Comparison of ENCODE assay signal across 8 cellular contexts in the genomic region with DNA sequence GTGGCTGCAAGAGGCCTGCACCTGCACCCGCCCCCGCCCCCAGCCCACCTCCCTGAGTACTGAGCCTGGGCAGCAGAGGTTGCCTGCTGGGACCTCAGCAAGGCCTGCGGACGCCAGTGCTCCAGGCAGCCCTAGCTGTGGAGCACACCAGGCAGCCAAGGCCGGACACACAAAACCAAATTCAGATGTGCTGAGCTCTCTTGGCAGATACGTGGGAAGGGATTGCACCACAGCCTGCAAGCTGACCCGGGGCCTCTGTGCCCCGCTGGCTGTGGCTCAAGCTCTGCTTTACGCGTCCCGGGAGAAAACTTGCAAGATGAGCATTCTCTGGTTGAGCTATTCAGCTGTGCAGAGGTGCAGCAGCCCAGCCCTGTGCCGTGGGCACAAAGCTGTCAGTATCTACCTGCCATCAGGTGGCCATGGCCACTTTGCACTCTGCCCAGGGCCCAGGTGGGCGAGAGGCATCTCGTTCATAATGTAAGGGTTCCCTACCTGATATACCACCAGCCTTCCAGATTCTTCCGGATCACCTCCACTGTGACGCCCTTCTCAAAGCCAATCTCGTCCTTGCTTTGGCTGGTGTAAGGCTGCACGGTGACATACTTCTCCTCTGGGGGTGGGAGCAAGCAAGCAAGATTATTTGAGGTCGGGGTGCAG.
DNase-seq lines count a peak whose midpoint lies in the region; ATAC-seq and TF ChIP-seq lines count a peak whose summit lies in the region.

No MANE protein-coding gene starts in this region.

- H3K27ac Mint-ChIP-seq in activated T-helper 1 cell treated with anti-CD3 and anti-CD28 coated beads, Interleukin-12 subunit alpha, Interleukin-12 subunit beta, Interleukin-2, Interleukin-4 antibody, amounts not matched to agents 30 ng/mL and 10 ng/mL and 1 ng/mL, durations not matched to agents 14 hours and 24 hours and 36 hours: no peak overlapping the region

- H3K36me3 ChIP-seq in esophagus (ENCODE audit: control insufficient read depth in 2 of 2, insufficient read depth in 2 of 2, low read length in 1 of 2) (peaks cover 9 to 62% of the 10 kb centered on the region in 2 donors), lung (ENCODE audit: control insufficient read depth in 2 of 2, insufficient read depth in 2 of 2, low read length in 2 of 2) (peaks cover 0 to 54% of the 10 kb centered on the region in 2 donors), tibial nerve (peaks cover 0 to 52% (median 0%) of the 10 kb centered on the region in 3 donors)

- peaks cover 4% of the 10 kb centered on the region for H3K4me1 Mint-ChIP-seq in activated T-helper 1 cell treated with anti-CD3 and anti-CD28 coated beads, Interleukin-12 subunit alpha, Interleukin-12 subunit beta, Interleukin-2, Interleukin-4 antibody, amounts not matched to agents 30 ng/mL and 10 ng/mL and 1 ng/mL, durations not matched to agents 14 hours and 24 hours and 36 hours (ENCODE audit: low read depth)

- H3K9me3 Mint-ChIP-seq in activated T-helper 1 cell treated with anti-CD3 and anti-CD28 coated beads, Interleukin-12 subunit alpha, Interleukin-12 subunit beta, Interleukin-2, Interleukin-4 antibody, amounts not matched to agents 30 ng/mL and 10 ng/mL and 1 ng/mL, durations not matched to agents 14 hours and 24 hours and 36 hours: no peaks in the 10 kb centered on the region

- TF ChIP-seq CTCF in lung (IDR thresholded peaks at IDR 0.05; ENCODE audit: control extremely low read depth, extremely low read depth): no peak
- no peak for TF ChIP-seq CTCF in tibial nerve (IDR thresholded peaks at IDR 0.05)

- DNase-seq in HCEC 1CT (peak; percentile 10), lung (ENCODE audit: low spot score) (peak; percentile 63), tibial nerve (ENCODE audit: low spot score in 2 of 2) (peak; percentile 74 to 76), NCI-H82 treated with DMSO at 0.1 percent for 48 hours (lab: John Stamatoyannopoulos, UW; ENCODE audit: unreplicated experiment) (no peak), DMS 273 treated with DMSO at 0.1 percent for 48 hours (lab: John Stamatoyannopoulos, UW) (no peak)
- no peak for DNase-seq in activated T-helper 1 cell treated with anti-CD3 and anti-CD28 coated beads, Interleukin-12 subunit alpha, Interleukin-12 subunit beta, Interleukin-2, Interleukin-4 antibody, amounts not matched to agents 30 ng/mL and 10 ng/mL and 1 ng/mL, durations not matched to agents 14 hours and 24 hours and 36 hours (ENCODE audit: low spot score)

- peaks cover 8% of the 10 kb centered on the region for H3K36me3 Mint-ChIP-seq in activated T-helper 1 cell treated with anti-CD3 and anti-CD28 coated beads, Interleukin-12 subunit alpha, Interleukin-12 subunit beta, Interleukin-2, Interleukin-4 antibody, amounts not matched to agents 30 ng/mL and 10 ng/mL and 1 ng/mL, durations not matched to agents 14 hours and 24 hours and 36 hours (ENCODE audit: low read depth)

- no peak overlapping the region for H3K4me3 Mint-ChIP-seq in activated T-helper 1 cell treated with anti-CD3 and anti-CD28 coated beads, Interleukin-12 subunit alpha, Interleukin-12 subunit beta, Interleukin-2, Interleukin-4 antibody, amounts not matched to agents 30 ng/mL and 10 ng/mL and 1 ng/mL, durations not matched to agents 14 hours and 24 hours and 36 hours

- intact Hi-C loops in activated T-helper 1 cell treated with anti-CD3 and anti-CD28 coated beads, Interleukin-12 subunit alpha, Interleukin-12 subunit beta, Interleukin-2, Interleukin-4 antibody, amounts not matched to agents 30 ng/mL and 10 ng/mL and 1 ng/mL, durations not matched to agents 14 hours and 24 hours and 36 hours (cut with micrococcal nuclease): no loop called here

- TF ChIP-seq EP300 in tibial nerve (IDR thresholded peaks at IDR 0.05): peak in 1 of 2 donors; percentile 86

- ATAC-seq in lung (ENCODE audit: insufficient read depth, low FRiP score): no peak
- ATAC-seq in HG02938 (IDR thresholded peaks at IDR 0.05; ENCODE audit: unreplicated experiment): no peak

- H3K9me3 ChIP-seq in esophagus (ENCODE audit: control insufficient read depth in 2 of 2, insufficient read depth in 1 of 2, low read depth in 1 of 2, low read length in 1 of 2) (no peaks in the 10 kb centered on the region), lung (ENCODE audit: control insufficient read depth in 2 of 2, insufficient read depth in 1 of 2, low read length in 1 of 2) (no peaks in the 10 kb centered on the region), tibial nerve (no peaks in the 10 kb centered on the region)

- H3K27ac ChIP-seq in esophagus (ENCODE audit: low read depth in 2 of 2, low read length in 1 of 2) (peak overlapping the region; percentile 34 to 37), lung (ENCODE audit: low read depth in 1 of 2, low read length in 1 of 2) (peak overlapping the region in 1 of 2 donors; percentile 4), tibial nerve (peak overlapping the region; percentile 11 to 91 (median 52))

- H3K4me3 ChIP-seq in esophagus (ENCODE audit: low read depth in 1 of 2, low read length in 2 of 2) (no peak overlapping the region), lung (no peak overlapping the region), tibial nerve (no peak overlapping the region)

- no peaks in the 10 kb centered on the region for H3K27me3 ChIP-seq in esophagus (ENCODE audit: control insufficient read depth in 1 of 2, insufficient read depth in 2 of 2, low read length in 2 of 2)
- no peaks in the 10 kb centered on the region for H3K27me3 ChIP-seq in lung (ENCODE audit: control insufficient read depth, insufficient read depth)
- H3K27me3 ChIP-seq in tibial nerve: no peaks in the 10 kb centered on the region

- 70 to 75% methylated on average over 19 of the region's 19 CpGs for WGBS in esophagus, 2 donors
- WGBS in lung, 2 donors: 72 to 75% methylated on average over 19 of the region's 19 CpGs
- 48 to 67% methylated on average over 8 to 15 of the region's 19 CpGs for WGBS in tibial nerve, 2 donors

- H3K4me1 ChIP-seq in esophagus (ENCODE audit: control insufficient read depth in 2 of 2, insufficient read depth in 2 of 2, low read length in 1 of 2): peaks cover 7 to 17% of the 10 kb centered on the region in 2 donors
- H3K4me1 ChIP-seq in lung (ENCODE audit: control insufficient read depth in 2 of 2, insufficient read depth in 2 of 2, low read length in 2 of 2): peaks cover 9 to 11% of the 10 kb centered on the region in 2 donors
- H3K4me1 ChIP-seq in tibial nerve: peaks cover 4 to 97% (median 79%) of the 10 kb centered on the region in 4 donors

- no peak for TF ChIP-seq POLR2A in tibial nerve (IDR thresholded peaks at IDR 0.05)

- H3K27me3 Mint-ChIP-seq in activated T-helper 1 cell treated with anti-CD3 and anti-CD28 coated beads, Interleukin-12 subunit alpha, Interleukin-12 subunit beta, Interleukin-2, Interleukin-4 antibody, amounts not matched to agents 30 ng/mL and 10 ng/mL and 1 ng/mL, durations not matched to agents 14 hours and 24 hours and 36 hours (ENCODE audit: insufficient read depth): no peaks in the 10 kb centered on the region

Comparison
In these comparisons a context has a peak if more than half of its experiments do, and no peak if none do; other contexts are left out.
1. DNase-seq: peak in HCEC 1CT (single experiment), lung (single experiment) and tibial nerve (2 of 2); none in NCI-H82 treated with DMSO at 0.1 percent for 48 hours (single experiment), activated T-helper 1 cell treated with anti-CD3 and anti-CD28 coated beads, Interleukin-12 subunit alpha, Interleukin-12 subunit beta, Interleukin-2, Interleukin-4 antibody, amounts not matched to agents 30 ng/mL and 10 ng/mL and 1 ng/mL, durations not matched to agents 14 hours and 24 hours and 36 hours (single experiment) and DMS 273 treated with DMSO at 0.1 percent for 48 hours (single experiment).